Comparison of ENCODE assay signal across 13 cellular contexts in the genomic region with DNA sequence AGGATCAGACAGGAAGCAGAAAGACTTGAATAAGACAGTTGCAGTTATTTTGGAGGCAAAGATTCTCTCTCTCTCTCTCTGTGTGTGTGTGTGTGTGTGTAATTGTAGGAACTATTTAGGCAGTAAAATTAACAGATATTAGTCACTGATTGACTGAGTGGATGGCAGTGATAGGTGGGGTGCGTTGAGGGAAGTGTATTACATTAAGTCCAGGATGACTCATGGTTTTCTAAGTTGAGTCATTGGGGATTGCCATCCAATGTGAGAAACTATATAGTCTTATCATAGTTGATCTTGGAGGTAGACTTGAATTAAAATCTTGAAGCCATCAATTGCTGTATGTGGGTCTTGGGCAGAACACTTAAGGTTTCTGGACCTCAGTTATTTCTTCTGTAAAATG.
A peak's percentile ranks its signal among the peaks of the same experiment; 100 is the strongest.
DNase-seq lines count a peak whose midpoint lies in the region; ATAC-seq and TF ChIP-seq lines count a peak whose summit lies in the region.
"Had no signal": no experiment of that assay in that cellular context is flagged by ENCODE, and none has a peak within 500 bp of the region (broad histone marks: within the 10 kb centered on the region; RNA-seq: fewer than 3 reads in every experiment).

No MANE protein-coding gene starts in this region.

- ATAC-seq in GM21423 (IDR thresholded peaks at IDR 0.05; ENCODE audit: unreplicated experiment) (peak; percentile 69), HG03565 (IDR thresholded peaks at IDR 0.05; ENCODE audit: unreplicated experiment) (peak; percentile 45), esophagus mucosa (peak; percentile 98)

- no peak overlapping the region for H3K27ac ChIP-seq in A673 (ENCODE audit: low read depth, low read length, poor library complexity, severe bottlenecking)
- H3K27ac ChIP-seq: thoracic aorta had no signal

- BruUV-seq in A673 (replicated peaks; lab: Mats Ljungman, UMichigan) = no TSS peak

- no peaks in the 10 kb centered on the region for H3K4me1 ChIP-seq in A673 (ENCODE audit: insufficient read depth, low read length, poor library complexity, severe bottlenecking)

- H3K4me3 ChIP-seq in A673 (ENCODE audit: low read depth, low read length, poor library complexity, severe bottlenecking) = no peak overlapping the region
- H3K4me3 ChIP-seq: thoracic aorta had no signal

- DNase-seq in AG20443 (ENCODE audit: low spot score) (peak; percentile 6), cardiac septum (ENCODE audit: low spot score) (no peak), cerebellar nuclear complex (lab: John Stamatoyannopoulos, UW) (no peak), A673 (ENCODE audit: low spot score) (no peak), NCI-H345 treated with DMSO at 0.1 percent for 48 hours (lab: John Stamatoyannopoulos, UW; ENCODE audit: unreplicated experiment) (no peak)
- DNase-seq: activated CD4-positive, alpha-beta T cell treated with anti-CD3 and anti-CD28 coated beads, Interleukin-2, amount 50 U/mL, for 1 hour; amygdala; NCI-H1417; RPMI8226 had no signal

- intact Hi-C loops in cardiac septum (cut with DNase I) (no loop called here), A673 (cut with micrococcal nuclease; ENCODE audit: unreplicated experiment) (no loop called here)

- no peaks in the 10 kb centered on the region for H3K27me3 ChIP-seq in A673 (replicated peaks; ENCODE audit: insufficient read depth, low read depth, low read length, poor library complexity)

- TF ChIP-seq CTCF in A673 (conservative IDR thresholded peaks at IDR 0.05; ENCODE audit: low read depth, low read length) = no peak

- CTCF ChIA-PET in A673 (lab: Charles Lee) = no interaction called here

- H3K9me3 ChIP-seq in A673 (ENCODE audit: low read depth, low read length, poor library complexity, severe bottlenecking) = peaks cover 9% of the 10 kb centered on the region
- H3K9me3 ChIP-seq: thoracic aorta had no signal

- no peaks in the 10 kb centered on the region for H3K36me3 ChIP-seq in A673 (ENCODE audit: insufficient read depth, low read length, poor library complexity, severe bottlenecking)
- H3K36me3 ChIP-seq: thoracic aorta had no signal

- POLR2A ChIA-PET in A673 (lab: Charles Lee; ENCODE audit: low non-redundant PET) = no interaction called here

Comparison
In these comparisons a context has a peak if more than half of its experiments do, and no peak if none do; other contexts are left out.
1. ATAC-seq: peak in every context shown above with its lines; median percentile 98 in esophagus mucosa; 69 in GM21423; 45 in HG03565.